16 cellular contexts compared by ENCODE assay signal in the genomic region with DNA sequence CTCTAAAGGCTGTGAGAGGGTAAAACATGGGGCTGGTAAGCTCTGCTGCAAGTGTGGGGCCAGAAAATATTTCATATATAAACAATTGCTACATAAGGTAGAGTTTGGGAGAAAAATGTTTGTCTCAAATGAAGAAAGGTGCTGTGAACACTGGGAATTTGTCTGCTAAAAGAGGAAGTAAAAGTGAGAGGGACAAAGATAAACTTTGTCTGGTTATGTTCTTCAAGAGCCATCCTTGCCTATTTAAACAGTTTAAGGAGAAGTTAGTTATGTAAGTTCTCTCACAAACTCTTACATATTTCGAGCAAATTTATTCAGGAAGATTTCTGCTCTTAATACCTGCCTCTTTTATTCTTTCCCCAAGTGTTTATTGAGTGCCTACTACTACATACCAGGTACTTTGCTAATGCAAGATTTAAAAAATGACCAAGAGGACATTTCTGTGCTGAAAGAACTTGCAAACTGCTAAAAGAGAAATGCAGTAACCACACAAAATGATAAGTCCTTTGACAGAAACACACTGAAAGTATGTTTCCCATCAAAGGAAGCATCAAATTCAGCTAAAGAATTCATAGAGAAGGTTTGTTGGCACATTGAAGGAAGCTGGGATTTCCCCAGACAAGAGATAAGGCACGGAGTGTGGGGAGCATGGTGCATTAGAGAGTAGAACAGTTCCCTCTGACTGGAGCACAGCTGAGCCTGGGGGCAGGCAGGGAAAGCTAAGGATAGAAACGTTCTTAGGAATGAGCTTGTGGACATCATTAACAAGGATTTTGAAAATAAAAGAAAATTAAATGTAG.
A peak's percentile ranks its signal among the peaks of the same experiment; 100 is the strongest.
DNase-seq lines count a peak whose midpoint lies in the region; ATAC-seq, FAIRE-seq and TF ChIP-seq lines count a peak whose summit lies in the region.
"Had no signal": no experiment of that assay in that cellular context is flagged by ENCODE, and none has a peak within 500 bp of the region (broad histone marks: within the 10 kb centered on the region; RNA-seq: fewer than 3 reads in every experiment).

No MANE protein-coding gene starts in this region.

- H3K27ac ChIP-seq in hepatocyte = no peak overlapping the region
- H3K27ac ChIP-seq: right atrium auricular region, upper lobe of right lung had no signal

- H3K27me3 Mint-ChIP-seq in activated T-helper 2 cell treated with anti-CD3 and anti-CD28 coated beads, Interferon-gamma antibody, Interleukin-2, Interleukin-4, amounts not matched to agents 10 μg/mL and 5 μg/mL and 100 μg/mL, durations not matched to agents 14 hours and 24 hours and 36 hours (ENCODE audit: low read depth) = no peaks in the 10 kb centered on the region
- peaks cover 17% of the 10 kb centered on the region for H3K27me3 Mint-ChIP-seq in progenitor cell of endocrine pancreas
- H3K27me3 Mint-ChIP-seq in activated naive CD8-positive, alpha-beta T cell treated with anti-CD3 and anti-CD28 coated beads for 36 hours = no peaks in the 10 kb centered on the region
- H3K27me3 Mint-ChIP-seq: naive B cell had no signal

- H3K4me3 Mint-ChIP-seq in activated T-helper 2 cell treated with anti-CD3 and anti-CD28 coated beads, Interferon-gamma antibody, Interleukin-2, Interleukin-4, amounts not matched to agents 10 μg/mL and 5 μg/mL and 100 μg/mL, durations not matched to agents 14 hours and 24 hours and 36 hours (ENCODE audit: low read depth) = no peak overlapping the region
- no peak overlapping the region for H3K4me3 Mint-ChIP-seq in progenitor cell of endocrine pancreas (ENCODE audit: low read depth)
- H3K4me3 Mint-ChIP-seq in activated naive CD8-positive, alpha-beta T cell treated with anti-CD3 and anti-CD28 coated beads for 36 hours = no peak overlapping the region
- H3K4me3 Mint-ChIP-seq: naive B cell had no signal

- H3K4me1 ChIP-seq in hepatocyte (ENCODE audit: insufficient read depth) = peaks cover 22% of the 10 kb centered on the region

- no peak for TF ChIP-seq POLR2A in H54 (IDR thresholded peaks at IDR 0.05; ENCODE audit: low read depth, low read length)

- no peaks in the 10 kb centered on the region for H3K27me3 ChIP-seq in hepatocyte
- H3K27me3 ChIP-seq: right atrium auricular region, upper lobe of right lung had no signal

- H2AFZ ChIP-seq in hepatocyte = no peak overlapping the region

- H3K36me3 ChIP-seq in hepatocyte (replicated peaks; ENCODE audit: insufficient read depth, low read depth) = no peaks in the 10 kb centered on the region
- H3K36me3 ChIP-seq: right atrium auricular region, upper lobe of right lung had no signal

- ATAC-seq in left colon = no peak
- ATAC-seq: Right ventricle myocardium inferior, upper lobe of right lung had no signal

- H3K9me2 ChIP-seq in hepatocyte (replicated peaks; ENCODE audit: insufficient read depth) = no peaks in the 10 kb centered on the region

- no peaks in the 10 kb centered on the region for H4K20me1 ChIP-seq in hepatocyte (ENCODE audit: insufficient read depth, poor library complexity, severe bottlenecking)

- no peak overlapping the region for H3K4me3 ChIP-seq in hepatocyte
- H3K4me3 ChIP-seq: right atrium auricular region, upper lobe of right lung had no signal

- no peaks in the 10 kb centered on the region for H3K79me2 ChIP-seq in hepatocyte

- intact Hi-C loops in left colon (cut with DNase I, micrococcal nuclease) = no loop called here
- intact Hi-C loops in activated T-helper 2 cell treated with anti-CD3 and anti-CD28 coated beads, Interferon-gamma antibody, Interleukin-2, Interleukin-4, amounts not matched to agents 10 μg/mL and 5 μg/mL and 100 μg/mL, durations not matched to agents 14 hours and 24 hours and 36 hours (cut with micrococcal nuclease) = loop anchor here (10.0 kb wide), 1 partner anchor 804 kb away; no protein-coding TSS in a partner anchor

- no peaks in the 10 kb centered on the region for H3K9me3 ChIP-seq in hepatocyte (ENCODE audit: low read depth)
- H3K9me3 ChIP-seq: right atrium auricular region, upper lobe of right lung had no signal

- H3K27ac Mint-ChIP-seq in activated T-helper 2 cell treated with anti-CD3 and anti-CD28 coated beads, Interferon-gamma antibody, Interleukin-2, Interleukin-4, amounts not matched to agents 10 μg/mL and 5 μg/mL and 100 μg/mL, durations not matched to agents 14 hours and 24 hours and 36 hours = no peak overlapping the region
- H3K27ac Mint-ChIP-seq in progenitor cell of endocrine pancreas = no peak overlapping the region
- H3K27ac Mint-ChIP-seq in activated naive CD8-positive, alpha-beta T cell treated with anti-CD3 and anti-CD28 coated beads for 36 hours = no peak overlapping the region

- FAIRE-seq in H54 (lab: Jason Lieb, UNC) = peak; percentile 23

- H3K4me2 ChIP-seq in hepatocyte = no peak overlapping the region

- H3K36me3 Mint-ChIP-seq in activated T-helper 2 cell treated with anti-CD3 and anti-CD28 coated beads, Interferon-gamma antibody, Interleukin-2, Interleukin-4, amounts not matched to agents 10 μg/mL and 5 μg/mL and 100 μg/mL, durations not matched to agents 14 hours and 24 hours and 36 hours (ENCODE audit: low read depth) = no peaks in the 10 kb centered on the region
- H3K36me3 Mint-ChIP-seq in progenitor cell of endocrine pancreas (ENCODE audit: insufficient read depth) = peaks cover 1% of the 10 kb centered on the region
- peaks cover 19% of the 10 kb centered on the region for H3K36me3 Mint-ChIP-seq in activated naive CD8-positive, alpha-beta T cell treated with anti-CD3 and anti-CD28 coated beads for 36 hours

- no peak for TF ChIP-seq CTCF in hepatocyte (IDR thresholded peaks at IDR 0.05; ENCODE audit: poor library complexity)
- TF ChIP-seq CTCF in progenitor cell of endocrine pancreas (IDR thresholded peaks at IDR 0.05; ENCODE audit: unreplicated experiment) = no peak

- H3K9me3 Mint-ChIP-seq in activated T-helper 2 cell treated with anti-CD3 and anti-CD28 coated beads, Interferon-gamma antibody, Interleukin-2, Interleukin-4, amounts not matched to agents 10 μg/mL and 5 μg/mL and 100 μg/mL, durations not matched to agents 14 hours and 24 hours and 36 hours = no peaks in the 10 kb centered on the region
- no peaks in the 10 kb centered on the region for H3K9me3 Mint-ChIP-seq in progenitor cell of endocrine pancreas (ENCODE audit: low read depth)
- peaks cover 9% of the 10 kb centered on the region for H3K9me3 Mint-ChIP-seq in activated naive CD8-positive, alpha-beta T cell treated with anti-CD3 and anti-CD28 coated beads for 36 hours

- 41% methylated on average over 3 of the region's 3 CpGs for WGBS in hepatocyte (ENCODE audit: low lambda C conversion rate, missing lambda C conversion rate)

- H3K4me1 Mint-ChIP-seq in activated T-helper 2 cell treated with anti-CD3 and anti-CD28 coated beads, Interferon-gamma antibody, Interleukin-2, Interleukin-4, amounts not matched to agents 10 μg/mL and 5 μg/mL and 100 μg/mL, durations not matched to agents 14 hours and 24 hours and 36 hours (ENCODE audit: low read depth) = no peaks in the 10 kb centered on the region
- peaks cover 25% of the 10 kb centered on the region for H3K4me1 Mint-ChIP-seq in progenitor cell of endocrine pancreas (ENCODE audit: low read depth)
- H3K4me1 Mint-ChIP-seq in activated naive CD8-positive, alpha-beta T cell treated with anti-CD3 and anti-CD28 coated beads for 36 hours = no peaks in the 10 kb centered on the region

- DNase-seq in EH (ENCODE audit: low read depth) = peak; percentile 83
- DNase-seq in H54 (ENCODE audit: insufficient read length, low spot score) = no peak
- peak; percentile 38 for DNase-seq in RPMI7951 (ENCODE audit: low read depth)
- peak; percentile 23 for DNase-seq in hepatocyte (ENCODE audit: low spot score)
- no peak for DNase-seq in left colon
- DNase-seq in activated T-helper 2 cell treated with anti-CD3 and anti-CD28 coated beads, Interferon-gamma antibody, Interleukin-2, Interleukin-4, amounts not matched to agents 10 μg/mL and 5 μg/mL and 100 μg/mL, durations not matched to agents 14 hours and 24 hours and 36 hours (ENCODE audit: low spot score) = no peak
- no peak for DNase-seq in progenitor cell of endocrine pancreas (ENCODE audit: low spot score, unreplicated experiment)
- no peak for DNase-seq in activated naive CD8-positive, alpha-beta T cell treated with anti-CD3 and anti-CD28 coated beads for 36 hours
- DNase-seq: activated naive CD4-positive, alpha-beta T cell; naive B cell; NCI-H2081; NCI-H748 treated with DMSO at 0.1 percent for 48 hours; stimulated activated CD4-positive, alpha-beta T cell treated with anti-CD3 and anti-CD28 coated beads, Interleukin-4, amount 100 ng/mL, for 24 hours; upper lobe of right lung had no signal

Comparison
In these comparisons a context has a peak if more than half of its experiments do, and no peak if none do; other contexts are left out.
1. DNase-seq: peak in EH (single experiment), RPMI7951 (single experiment) and hepatocyte (single experiment); none in H54 (single experiment), left colon (0 of 2), activated T-helper 2 cell treated with anti-CD3 and anti-CD28 coated beads, Interferon-gamma antibody, Interleukin-2, Interleukin-4, amounts not matched to agents 10 μg/mL and 5 μg/mL and 100 μg/mL, durations not matched to agents 14 hours and 24 hours and 36 hours (single experiment), progenitor cell of endocrine pancreas (single experiment) and activated naive CD8-positive, alpha-beta T cell treated with anti-CD3 and anti-CD28 coated beads for 36 hours (single experiment).